ENCODE assay signal across 8 cellular contexts in genomic region chr16:9099131-9099625, GRCh38. TPM values are rescaled to one million over a fixed set of nuclear protein-coding genes. Genes with fewer than 3 reads are reported as not detected.
DNase-seq lines count a peak whose midpoint lies in the region; ATAC-seq, FAIRE-seq and TF ChIP-seq lines count a peak whose summit lies in the region.

No MANE protein-coding gene starts in this region.

- H3K9ac ChIP-seq in BLaER1 treated with 17β-estradiol and CSF1 and Interleukin-3, amounts not matched to agents 10 nM and 100 nM: peak overlapping the region in 1 of 11 experiments; percentile 38; a peak in 2 of 22 replicates
- no peak overlapping the region for H3K9ac ChIP-seq in kidney (ENCODE audit: low read length in 2 of 2)

- H3K9me3 ChIP-seq in BLaER1 treated with 17β-estradiol and CSF1 and Interleukin-3, amounts not matched to agents 10 nM and 100 nM (replicated peaks in 1 of 11): no peaks in the 10 kb centered on the region
- H3K9me3 ChIP-seq in kidney (ENCODE audit: control insufficient read depth in 1 of 2, low read length in 2 of 2) (no peaks in the 10 kb centered on the region), HAP-1 (no peaks in the 10 kb centered on the region)

- H3K27me3 ChIP-seq in BLaER1 treated with 17β-estradiol and CSF1 and Interleukin-3, amounts not matched to agents 10 nM and 100 nM: no peaks in the 10 kb centered on the region
- no peaks in the 10 kb centered on the region for H3K27me3 ChIP-seq in HAP-1 (ENCODE audit: low read depth)

- intact Hi-C loops in kidney (cut with DNase I): no loop called here

- peak; percentile 49 for ATAC-seq in GM21619 (IDR thresholded peaks at IDR 0.05; ENCODE audit: unreplicated experiment)

- peaks cover 73% of the 10 kb centered on the region for H3K4me1 Mint-ChIP-seq in T-helper 2 cell treated with Interferon-gamma antibody and Interleukin-4, amounts not matched to agents 5 μg/mL and 100 μg/mL, for 36 hours (ENCODE audit: low read depth)

- FAIRE-seq in kidney (lab: Jason Lieb, UNC): no peak

- H3K9me3 Mint-ChIP-seq in T-helper 2 cell treated with Interferon-gamma antibody and Interleukin-4, amounts not matched to agents 5 μg/mL and 100 μg/mL, for 36 hours: no peaks in the 10 kb centered on the region

- peaks cover 89 to 100% (median 97%) of the 10 kb centered on the region in 11 experiments for H3K36me3 ChIP-seq in BLaER1 treated with 17β-estradiol and CSF1 and Interleukin-3, amounts not matched to agents 10 nM and 100 nM
- peaks cover 11 to 23% of the 10 kb centered on the region in 2 donors for H3K36me3 ChIP-seq in kidney (ENCODE audit: control insufficient read depth in 1 of 2, insufficient read depth in 2 of 2, low read length in 2 of 2)
- peaks cover 91% of the 10 kb centered on the region for H3K36me3 ChIP-seq in HAP-1 (replicated peaks)

- no peaks in the 10 kb centered on the region for H3K27me3 Mint-ChIP-seq in T-helper 2 cell treated with Interferon-gamma antibody and Interleukin-4, amounts not matched to agents 5 μg/mL and 100 μg/mL, for 36 hours (ENCODE audit: low read depth)

- peaks cover 80% of the 10 kb centered on the region for H3K36me3 Mint-ChIP-seq in T-helper 2 cell treated with Interferon-gamma antibody and Interleukin-4, amounts not matched to agents 5 μg/mL and 100 μg/mL, for 36 hours (ENCODE audit: low read depth)

- H3K4me1 ChIP-seq in BLaER1 treated with 17β-estradiol and CSF1 and Interleukin-3, amounts not matched to agents 10 nM and 100 nM: peaks cover 88 to 99% (median 94%) of the 10 kb centered on the region in 10 experiments
- H3K4me1 ChIP-seq in kidney (ENCODE audit: control insufficient read depth in 1 of 2, insufficient read depth in 1 of 2, low read depth in 1 of 2, low read length in 2 of 2): peaks cover 32 to 49% of the 10 kb centered on the region in 2 donors
- H3K4me1 ChIP-seq in HAP-1: peaks cover 46% of the 10 kb centered on the region

- H3K27ac Mint-ChIP-seq in T-helper 2 cell treated with Interferon-gamma antibody and Interleukin-4, amounts not matched to agents 5 μg/mL and 100 μg/mL, for 36 hours: peak overlapping the region; percentile 58

- peak overlapping the region in 9 of 11 experiments; percentile 4 to 67 (median 20); a peak in 11 of 22 replicates for H3K27ac ChIP-seq in BLaER1 treated with 17β-estradiol and CSF1 and Interleukin-3, amounts not matched to agents 10 nM and 100 nM
- no peak overlapping the region for H3K27ac ChIP-seq in kidney (ENCODE audit: low read depth in 2 of 2, low read length in 2 of 2)

- peak overlapping the region; percentile 57 to 97 (median 82) for H3K4me2 ChIP-seq in BLaER1 treated with 17β-estradiol and CSF1 and Interleukin-3, amounts not matched to agents 10 nM and 100 nM

- peak; percentile 32 for DNase-seq in T-helper 2 cell treated with Interferon-gamma antibody and Interleukin-4, amounts not matched to agents 5 μg/mL and 100 μg/mL, for 36 hours (ENCODE audit: low spot score)
- DNase-seq in kidney: peak; percentile 29
- no peak for DNase-seq in COR-L47 (lab: John Stamatoyannopoulos, UW)
- no peak for DNase-seq in HAP-1 (ENCODE audit: low spot score in 2 of 2)
- DNase-seq in NCI-H1105 (lab: John Stamatoyannopoulos, UW): no peak
- no peak for DNase-seq in NCI-H774 (lab: John Stamatoyannopoulos, UW)

- in situ Hi-C loops in HAP-1 (cut with MboI; ENCODE audit: low sequenced_read_pairs): no loop called here

- H4K20me1 ChIP-seq in BLaER1 treated with 17β-estradiol and CSF1 and Interleukin-3, amounts not matched to agents 10 nM and 100 nM: peaks cover 100% of the 10 kb centered on the region in 11 experiments

- peak overlapping the region in 1 of 10 experiments; percentile 16; a peak in 2 of 20 replicates for H3K4me3 ChIP-seq in BLaER1 treated with 17β-estradiol and CSF1 and Interleukin-3, amounts not matched to agents 10 nM and 100 nM
- H3K4me3 ChIP-seq in kidney (ENCODE audit: low read length in 2 of 2) (peak overlapping the region in 1 of 2 donors; percentile 18), HAP-1 (no peak overlapping the region)

- TF ChIP-seq CTCF in kidney (IDR thresholded peaks at IDR 0.05; ENCODE audit: borderline replicate concordance, extremely low read depth, insufficient read depth): no peak

- peak overlapping the region; percentile 61 for H3K4me3 Mint-ChIP-seq in T-helper 2 cell treated with Interferon-gamma antibody and Interleukin-4, amounts not matched to agents 5 μg/mL and 100 μg/mL, for 36 hours

RNA-seq across cellular contexts. Expression of gene HAPSTR1, which starts 7.7 kb away (rescaled TPM):
- 77.0 TPM for total RNA-seq in kidney
- polyA plus RNA-seq in kidney (ENCODE audit: insufficient read depth, low read depth, low replicate concordance): 14.7 TPM

Comparison
In these comparisons a context has a peak if more than half of its experiments do, and no peak if none do; other contexts are left out.
1. H3K27ac ChIP-seq: peak in BLaER1 treated with 17β-estradiol and CSF1 and Interleukin-3, amounts not matched to agents 10 nM and 100 nM (9 of 11); none in kidney (0 of 2).
2. DNase-seq: peak in T-helper 2 cell treated with Interferon-gamma antibody and Interleukin-4, amounts not matched to agents 5 μg/mL and 100 μg/mL, for 36 hours (single experiment) and kidney (single experiment); none in COR-L47 (single experiment), HAP-1 (0 of 2), NCI-H1105 (single experiment) and NCI-H774 (single experiment).